In genomic region chr15:39639037-39639436, GRCh38 we compare ENCODE assay signal across 1 cellular context.
TF ChIP-seq lines count a peak whose summit lies in the region.

No MANE protein-coding gene starts in this region.

TF ChIP-seq in GM23338, 12 proteins besides CTCF, POLR2A, EP300 and RAD21 (continued from another document):
- TF ChIP-seq ZNF462 (CRISPR knock-in tag; IDR thresholded peaks at IDR 0.05) (no peak), EZH2phosphoT487 (IDR thresholded peaks at IDR 0.05; ENCODE audit: unreplicated experiment) (no peak), STAT1 (IDR thresholded peaks at IDR 0.05; ENCODE audit: unreplicated experiment) (no peak), CREB1 (CRISPR knock-in tag; IDR thresholded peaks at IDR 0.05; ENCODE audit: low read depth) (no peak), JUNB (IDR thresholded peaks at IDR 0.05; ENCODE audit: unreplicated experiment) (no peak), ETS1 (IDR thresholded peaks at IDR 0.05) (no peak), ZNF114 (CRISPR knock-in tag; IDR thresholded peaks at IDR 0.05) (no peak), REST (IDR thresholded peaks at IDR 0.05; ENCODE audit: unreplicated experiment) (no peak), POLR2AphosphoS5 (IDR thresholded peaks at IDR 0.05; ENCODE audit: low read depth) (no peak)
